2 cellular contexts compared by ENCODE assay signal in genomic region chr4:42149004-42149403, GRCh38.
TF ChIP-seq lines count a peak whose summit lies in the region.

No MANE protein-coding gene starts in this region.

TF ChIP-seq in SK-N-SH, 30 proteins besides CTCF, POLR2A, EP300 and RAD21 (continued from another document):
- TF ChIP-seq MEF2A (IDR thresholded peaks at IDR 0.05; ENCODE audit: borderline replicate concordance, low read depth) (no peak), FOXJ3 (CRISPR knock-in tag; IDR thresholded peaks at IDR 0.05) (no peak), USF1 (IDR thresholded peaks at IDR 0.05; ENCODE audit: borderline replicate concordance, low read depth) (no peak)

TF ChIP-seq in SK-N-SH treated with all-trans-retinoic acid at 6 μM for 48 hours, 23 proteins besides CTCF, POLR2A, EP300 and RAD21 (continued from another document):
- no peak for TF ChIP-seq POU6F1 (CRISPR knock-in tag; IDR thresholded peaks at IDR 0.05; ENCODE audit: borderline replicate concordance, low read depth)
- TF ChIP-seq ARNTL (CRISPR knock-in tag; IDR thresholded peaks at IDR 0.05; ENCODE audit: borderline replicate concordance, low read depth), result no peak
- TF ChIP-seq ZFP3 (CRISPR knock-in tag; IDR thresholded peaks at IDR 0.05), result no peak
